8 cellular contexts compared by ENCODE assay signal in the genomic region with DNA sequence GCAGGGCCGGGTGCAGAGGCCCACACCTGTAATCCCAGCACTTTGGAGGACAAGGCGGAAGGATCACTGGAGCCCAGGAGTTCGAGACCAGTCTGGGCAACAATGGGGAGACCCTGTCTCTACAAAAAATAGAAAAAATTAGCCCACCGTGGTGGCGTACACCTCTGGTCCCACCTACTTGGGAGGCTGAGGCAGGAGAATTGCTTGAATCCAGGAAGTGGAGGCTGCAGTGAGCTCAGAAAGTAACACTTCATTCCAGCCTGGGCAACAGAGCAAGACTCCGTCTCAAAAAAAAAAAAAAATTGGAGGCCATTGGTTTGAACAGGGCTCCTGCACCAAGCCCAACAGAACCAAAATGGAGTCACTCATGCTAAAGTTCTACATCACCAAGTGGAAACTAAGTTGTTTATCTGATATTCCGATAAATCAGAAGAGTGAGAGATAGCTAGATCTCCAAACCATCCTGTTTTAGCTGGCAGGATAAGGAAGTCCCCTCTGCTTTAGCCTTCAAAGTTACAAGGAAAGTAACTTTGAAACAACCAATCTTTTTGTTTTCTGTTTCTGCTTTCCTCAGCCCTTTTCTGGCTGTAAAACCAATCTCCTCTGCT. TPM values are rescaled to one million over a fixed set of nuclear protein-coding genes. Genes with fewer than 3 reads are reported as not detected.
DNase-seq lines count a peak whose midpoint lies in the region; ATAC-seq and TF ChIP-seq lines count a peak whose summit lies in the region.

No MANE protein-coding gene starts in this region.

- DNase-seq in stimulated activated naive CD8-positive, alpha-beta T cell treated with anti-CD3 and anti-CD28 coated beads, Interleukin-15, Interleukin-2, amounts not matched to agents 100 U/mL and 50 U/mL, for 24 hours = no peak
- DNase-seq in ascending aorta (ENCODE audit: low spot score in 2 of 2) = no peak
- DNase-seq in mesothelial cell of epicardium (ENCODE audit: low spot score in 2 of 2, unreplicated experiment in 2 of 2) = no peak
- no peak for DNase-seq in DMS153 (lab: John Stamatoyannopoulos, UW)
- DNase-seq in NCI-H526 treated with DMSO at 0.1 percent for 48 hours (lab: John Stamatoyannopoulos, UW) = no peak
- DNase-seq in NCI-H1092 (lab: John Stamatoyannopoulos, UW) = no peak

- H3K27ac ChIP-seq in ascending aorta = peak overlapping the region; percentile 85 to 95

- intact Hi-C loops in ascending aorta (cut with DNase I) = loop anchor here (5.0 kb wide), 2 partner anchors 54 to 1154 kb away; a partner anchor contains a TSS

- no peaks in the 10 kb centered on the region for H3K27me3 Mint-ChIP-seq in stimulated activated naive CD8-positive, alpha-beta T cell treated with anti-CD3 and anti-CD28 coated beads, Interleukin-15, Interleukin-2, amounts not matched to agents 100 ng/mL and 50 ng/mL, for 24 hours
- H3K27me3 Mint-ChIP-seq in mesothelial cell of epicardium (ENCODE audit: low read depth) = no peaks in the 10 kb centered on the region

- H3K4me3 ChIP-seq in ascending aorta = peak overlapping the region in 1 of 2 donors; percentile 75

- no peaks in the 10 kb centered on the region for H3K27me3 ChIP-seq in ascending aorta

- no peaks in the 10 kb centered on the region for H3K9me3 Mint-ChIP-seq in stimulated activated naive CD8-positive, alpha-beta T cell treated with anti-CD3 and anti-CD28 coated beads, Interleukin-15, Interleukin-2, amounts not matched to agents 100 ng/mL and 50 ng/mL, for 24 hours
- no peaks in the 10 kb centered on the region for H3K9me3 Mint-ChIP-seq in mesothelial cell of epicardium

- peak overlapping the region; percentile 92 for H3K4me3 Mint-ChIP-seq in stimulated activated naive CD8-positive, alpha-beta T cell treated with anti-CD3 and anti-CD28 coated beads, Interleukin-15, Interleukin-2, amounts not matched to agents 100 ng/mL and 50 ng/mL, for 24 hours
- H3K4me3 Mint-ChIP-seq in mesothelial cell of epicardium = peak overlapping the region; percentile 96

- peaks cover 12% of the 10 kb centered on the region for H3K36me3 Mint-ChIP-seq in stimulated activated naive CD8-positive, alpha-beta T cell treated with anti-CD3 and anti-CD28 coated beads, Interleukin-15, Interleukin-2, amounts not matched to agents 100 ng/mL and 50 ng/mL, for 24 hours (ENCODE audit: low read depth)
- H3K36me3 Mint-ChIP-seq in mesothelial cell of epicardium = no peaks in the 10 kb centered on the region

- peak overlapping the region; percentile 100 for H3K27ac Mint-ChIP-seq in stimulated activated naive CD8-positive, alpha-beta T cell treated with anti-CD3 and anti-CD28 coated beads, Interleukin-15, Interleukin-2, amounts not matched to agents 100 ng/mL and 50 ng/mL, for 24 hours
- H3K27ac Mint-ChIP-seq in mesothelial cell of epicardium = peak overlapping the region; percentile 99

- peaks cover 57% of the 10 kb centered on the region for H3K4me1 Mint-ChIP-seq in stimulated activated naive CD8-positive, alpha-beta T cell treated with anti-CD3 and anti-CD28 coated beads, Interleukin-15, Interleukin-2, amounts not matched to agents 100 ng/mL and 50 ng/mL, for 24 hours (ENCODE audit: low read depth)
- peaks cover 35% of the 10 kb centered on the region for H3K4me1 Mint-ChIP-seq in mesothelial cell of epicardium

- ATAC-seq in stimulated activated naive CD8-positive, alpha-beta T cell treated with anti-CD3 and anti-CD28 coated beads, Interleukin-15, Interleukin-2, amounts not matched to agents 100 U/mL and 50 U/mL, for 24 hours = no peak
- ATAC-seq in GM21528 (IDR thresholded peaks at IDR 0.05; ENCODE audit: low FRiP score, unreplicated experiment) = no peak

- no peaks in the 10 kb centered on the region for H3K9me3 ChIP-seq in ascending aorta

- no peak for TF ChIP-seq CTCF in ascending aorta (IDR thresholded peaks at IDR 0.05)
- no peak for TF ChIP-seq CTCF in mesothelial cell of epicardium (IDR thresholded peaks at IDR 0.05; ENCODE audit: unreplicated experiment)

- H3K36me3 ChIP-seq in ascending aorta = peaks cover 6 to 7% of the 10 kb centered on the region in 2 donors

- peaks cover 0 to 8% of the 10 kb centered on the region in 2 donors for H3K4me1 ChIP-seq in ascending aorta

RNA-seq across cellular contexts. Expression of a gene that starts 0.8 kb away (rescaled TPM):
- total RNA-seq in ascending aorta = 9.8 TPM
- 24.7 to 26.1 TPM (median 26.0 TPM) in 3 replicates for total RNA-seq in mesothelial cell of epicardium

RNA-seq across cellular contexts. Expression of a gene that starts 12.8 kb away (rescaled TPM):
- 77.0 TPM for total RNA-seq in ascending aorta
- total RNA-seq in mesothelial cell of epicardium = 40.1 to 43.6 TPM (median 42.7 TPM) in 3 replicates

RNA-seq across cellular contexts. Expression of a gene that starts 51.8 kb away (rescaled TPM):
- total RNA-seq in ascending aorta (10.6 TPM), mesothelial cell of epicardium (7.0 to 8.9 TPM (median 7.3 TPM) in 3 replicates)
